ENCODE assay signal across 14 cellular contexts in genomic region chr11:126007263-126007662, GRCh38. TPM values are rescaled to one million over a fixed set of nuclear protein-coding genes. Genes with fewer than 3 reads are reported as not detected.
DNase-seq lines count a peak whose midpoint lies in the region; ATAC-seq, FAIRE-seq and TF ChIP-seq lines count a peak whose summit lies in the region.
"Had no signal": no experiment of that assay in that cellular context is flagged by ENCODE, and none has a peak within 500 bp of the region (broad histone marks: within the 10 kb centered on the region; RNA-seq: fewer than 3 reads in every experiment).

No MANE protein-coding gene starts in this region.

- no peak overlapping the region for H3K4me3 Mint-ChIP-seq in chondrocyte (ENCODE audit: unreplicated experiment)

- peak overlapping the region; percentile 50 for H3K4me2 ChIP-seq in A549

- H3K27me3 Mint-ChIP-seq in chondrocyte (ENCODE audit: low read depth) = no peaks in the 10 kb centered on the region

- no peak for TF ChIP-seq CTCF in A549 (IDR thresholded peaks at IDR 0.05)
- no peak for TF ChIP-seq CTCF in chondrocyte (IDR thresholded peaks at IDR 0.05)

- peaks cover 19% of the 10 kb centered on the region for H3K4me1 Mint-ChIP-seq in chondrocyte (ENCODE audit: low read depth)

- H3K27ac ChIP-seq in A549 = no peak overlapping the region
- H3K27ac ChIP-seq: Peyer's patch had no signal

- peak overlapping the region; percentile 46 for H3K27ac Mint-ChIP-seq in chondrocyte (ENCODE audit: unreplicated experiment)

- TF ChIP-seq RAD21 in A549 (conservative IDR thresholded peaks at IDR 0.05 in 1 of 2, IDR thresholded peaks at IDR 0.05 in 1 of 2) = no peak

- POLR2A ChIA-PET in A549 (lab: Yijun Ruan, JAX) = no interaction called here

- CTCF ChIA-PET in A549 (lab: Yijun Ruan, JAX) = no interaction called here

- intact Hi-C loops in left colon (cut with DNase I, micrococcal nuclease) = no loop called here

- 3% methylated on average over 3 of the region's 3 CpGs for WGBS in A549 (ENCODE audit: missing lambda C conversion rate)

- no peak for FAIRE-seq in A549 (lab: Jason Lieb, UNC)
- no peak for FAIRE-seq in urothelium cell line (lab: Jason Lieb, UNC)

- H3K4me1 ChIP-seq in A549 = peaks cover 12% of the 10 kb centered on the region
- H3K4me1 ChIP-seq: Peyer's patch had no signal

- no peak for TF ChIP-seq POLR2A in A549 (IDR thresholded peaks at IDR 0.05; ENCODE audit: low read length)

- H3K4me3 ChIP-seq in A549 = no peak overlapping the region
- H3K4me3 ChIP-seq: Peyer's patch had no signal

- no peaks in the 10 kb centered on the region for H3K9me3 ChIP-seq in A549
- H3K9me3 ChIP-seq: Peyer's patch had no signal

- TF ChIP-seq EP300 in A549 (IDR thresholded peaks at IDR 0.05) = no peak

- H3K9me3 Mint-ChIP-seq in chondrocyte (ENCODE audit: low read depth) = no peaks in the 10 kb centered on the region

- peaks cover 17% of the 10 kb centered on the region for H3K36me3 Mint-ChIP-seq in chondrocyte (ENCODE audit: low read depth)

- peak; percentile 56 to 72; a peak in 5 of 6 replicates for ATAC-seq in A549
- ATAC-seq in left colon = peak; percentile 87
- ATAC-seq in HG02642 (IDR thresholded peaks at IDR 0.05; ENCODE audit: poor library complexity, unreplicated experiment) = no peak
- ATAC-seq: stimulated activated naive CD8-positive, alpha-beta T cell treated with anti-CD3 and anti-CD28 coated beads, Interleukin-15, Interleukin-2, amounts not matched to agents 100 U/mL and 50 U/mL, for 24 hours had no signal

- DNase-seq in A549 (ENCODE audit: low read depth in 1 of 2, low spot score in 1 of 2) = peak; percentile 15 to 21
- peak; percentile 15 for DNase-seq in HS-5 (ENCODE audit: low read depth)
- DNase-seq in chondrocyte (ENCODE audit: low spot score) = no peak
- DNase-seq in left colon = no peak
- DNase-seq in activated naive CD4-positive, alpha-beta T cell treated with anti-CD3 and anti-CD28 coated beads, Interleukin-2, amount 50 U/mL, for 16 hours = no peak
- DNase-seq in urothelium cell line (ENCODE audit: low spot score) = no peak
- no peak for DNase-seq in effector CD8-positive, alpha-beta T cell (lab: John Stamatoyannopoulos, UW)
- DNase-seq: activated CD4-positive, CD25-positive, alpha-beta regulatory T cell; activated effector memory CD4-positive, alpha-beta T cell treated with Interleukin-2 at 50 U/mL for 16 hours; AML-193; NCI-H1092 treated with DMSO at 0.1 percent for 48 hours; stimulated activated naive CD8-positive, alpha-beta T cell treated with anti-CD3 and anti-CD28 coated beads, Interleukin-15, Interleukin-2, amounts not matched to agents 100 U/mL and 50 U/mL, for 24 hours had no signal

TF ChIP-seq in A549, 52 proteins besides CTCF, POLR2A, EP300 and RAD21:
- TF ChIP-seq MAX (IDR thresholded peaks at IDR 0.05) (no peak), NPAS2 (CRISPR knock-in tag; IDR thresholded peaks at IDR 0.05; ENCODE audit: borderline replicate concordance) (no peak), RCOR1 (IDR thresholded peaks at IDR 0.05; ENCODE audit: low read depth, low read length) (no peak), ZSCAN20 (CRISPR knock-in tag; IDR thresholded peaks at IDR 0.05) (no peak), FOSB (CRISPR knock-in tag; IDR thresholded peaks at IDR 0.05) (no peak), ZFP36 (IDR thresholded peaks at IDR 0.05; ENCODE audit: borderline replicate concordance, partially characterized antibody) (no peak), JUN (IDR thresholded peaks at IDR 0.05) (no peak), PBX3 (IDR thresholded peaks at IDR 0.05) (no peak), MAFK (IDR thresholded peaks at IDR 0.05; ENCODE audit: partially characterized antibody) (no peak), SREBF2 (IDR thresholded peaks at IDR 0.05) (no peak), MYC (IDR thresholded peaks at IDR 0.05; ENCODE audit: borderline replicate concordance, low read length) (no peak), JUNB (IDR thresholded peaks at IDR 0.05) (no peak)
- TF ChIP-seq, protein P1, sequence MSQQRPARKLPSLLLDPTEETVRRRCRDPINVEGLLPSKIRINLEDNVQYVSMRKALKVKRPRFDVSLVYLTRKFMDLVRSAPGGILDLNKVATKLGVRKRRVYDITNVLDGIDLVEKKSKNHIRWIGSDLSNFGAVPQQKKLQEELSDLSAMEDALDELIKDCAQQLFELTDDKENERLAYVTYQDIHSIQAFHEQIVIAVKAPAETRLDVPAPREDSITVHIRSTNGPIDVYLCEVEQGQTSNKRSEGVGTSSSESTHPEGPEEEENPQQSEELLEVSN (IDR thresholded peaks at IDR 0.05; ENCODE audit: borderline replicate concordance, low read depth) = no peak

RNA-seq across cellular contexts. Expression of gene CDON, which starts 55.4 kb away (rescaled TPM):
- 5.6 and 7.8 TPM in 2 replicates for polyA plus RNA-seq in A549 (2011; rRNA removed)
- 1.2 and 1.6 TPM in 2 replicates for polyA plus RNA-seq in A549 (2012; cell fraction: cytosol; rRNA removed)
- polyA plus RNA-seq in A549 (2012; cell fraction: nucleus; rRNA removed) = 1.7 and 2.8 TPM in 2 replicates
- 1.3 to 1.9 TPM (median 1.7 TPM) in 3 replicates for polyA plus RNA-seq in A549 (2017; fragmentation: RNase III; extraction: RNeasy Plus Mini Kit Qiagen cat#74134 plus additional on column Dnase treatment)
- polyA minus RNA-seq in A549 (2011; rRNA and poly(A)+ RNA removed) = 9.6 and 12.2 TPM in 2 replicates
- 17.6 to 26.8 TPM (median 19.9 TPM) in 3 replicates for total RNA-seq in chondrocyte
- total RNA-seq in left colon = 1 to 10 TPM; 2.9 to 10.0 TPM

Comparison
In these comparisons a context has a peak if more than half of its experiments do, and no peak if none do; other contexts are left out.
1. DNase-seq: peak in A549 (2 of 2) and HS-5 (single experiment); none in chondrocyte (single experiment), left colon (0 of 2), activated naive CD4-positive, alpha-beta T cell treated with anti-CD3 and anti-CD28 coated beads, Interleukin-2, amount 50 U/mL, for 16 hours (single experiment), urothelium cell line (single experiment) and effector CD8-positive, alpha-beta T cell (single experiment).